17 cellular contexts compared by ENCODE assay signal in genomic region chr10:112774808-112775207, GRCh38.
DNase-seq lines count a peak whose midpoint lies in the region; ATAC-seq and TF ChIP-seq lines count a peak whose summit lies in the region.
"Had no signal": no experiment of that assay in that cellular context is flagged by ENCODE, and none has a peak within 500 bp of the region (broad histone marks: within the 10 kb centered on the region; RNA-seq: fewer than 3 reads in every experiment).

No MANE protein-coding gene starts in this region.

- H3K27ac ChIP-seq in WERI-Rb-1, result 0 out of 2 replicates have a peak overlapping the region, but pooled peaks have one; percentile 62

- intact Hi-C loops in cardiac septum (cut with DNase I), result no loop called here

- no peak for TF ChIP-seq CTCF in WERI-Rb-1 (IDR thresholded peaks at IDR 0.05; ENCODE audit: low read depth, low read length)

- no peak for ATAC-seq in GM21526 (IDR thresholded peaks at IDR 0.05; ENCODE audit: low FRiP score, unreplicated experiment)
- ATAC-seq: Right ventricle myocardium inferior had no signal

- no peaks in the 10 kb centered on the region for H3K27me3 ChIP-seq in WERI-Rb-1 (ENCODE audit: insufficient read depth, low read depth, severe bottlenecking)
- H3K27me3 ChIP-seq: MG63 had no signal

- no peak overlapping the region for H3K4me3 ChIP-seq in WERI-Rb-1 (ENCODE audit: low read depth, low read length)
- H3K4me3 ChIP-seq: MG63 had no signal

- DNase-seq in NCI-H146 treated with DMSO at 0.1 percent for 48 hours (lab: John Stamatoyannopoulos, UW; ENCODE audit: unreplicated experiment), result peak; percentile 8
- no peak for DNase-seq in NCI-H146 (lab: John Stamatoyannopoulos, UW)
- no peak for DNase-seq in WERI-Rb-1
- DNase-seq in midbrain (lab: John Stamatoyannopoulos, UW), result peak; percentile 15
- no peak for DNase-seq in NCI-H187 treated with DMSO at 0.1 percent for 48 hours (lab: John Stamatoyannopoulos, UW)
- DNase-seq in cardiac septum (ENCODE audit: low spot score), result no peak
- DNase-seq: CD4-positive, alpha-beta T cell; GOT3; Kasumi-1; MG63; NCI-H187; NCI-H2171; NCI-H526 treated with DMSO at 0.1 percent for 48 hours; NK-92 treated with Interleukin-12 subunit alpha and Interleukin-12 subunit beta, amount 100 ng/mL, for 24 hours had no signal

- H3K36me3 ChIP-seq in WERI-Rb-1, result no peaks in the 10 kb centered on the region
- H3K36me3 ChIP-seq: MG63 had no signal

- no peaks in the 10 kb centered on the region for H3K9me3 ChIP-seq in WERI-Rb-1 (ENCODE audit: severe bottlenecking)
- H3K9me3 ChIP-seq: Caco-2, MG63 had no signal

Comparison
In these comparisons a context has a peak if more than half of its experiments do, and no peak if none do; other contexts are left out.
1. DNase-seq: peak in NCI-H146 treated with DMSO at 0.1 percent for 48 hours (single experiment) and midbrain (single experiment); none in NCI-H146 (single experiment), WERI-Rb-1 (single experiment), NCI-H187 treated with DMSO at 0.1 percent for 48 hours (single experiment) and cardiac septum (single experiment).